Comparison of ENCODE assay signal across 11 cellular contexts in genomic region chr17:784143-784542, GRCh38. TPM values are rescaled to one million over a fixed set of nuclear protein-coding genes. Genes with fewer than 3 reads are reported as not detected.
DNase-seq lines count a peak whose midpoint lies in the region; ATAC-seq, FAIRE-seq and TF ChIP-seq lines count a peak whose summit lies in the region.
"Had no signal": no experiment of that assay in that cellular context is flagged by ENCODE, and none has a peak within 500 bp of the region (broad histone marks: within the 10 kb centered on the region; RNA-seq: fewer than 3 reads in every experiment).

No MANE protein-coding gene starts in this region.

- no TSS peak for BruUV-seq in HepG2 (replicated peaks; lab: Mats Ljungman, UMichigan)

- H3K4me2 ChIP-seq in HepG2 (ENCODE audit: low read depth, low read length), result peak overlapping the region; percentile 83; the same call in 1 of the 2 replicates

- H3K27me3 ChIP-seq in HepG2 (ENCODE audit: control insufficient read depth in 1 of 2, insufficient read depth in 2 of 2, low read length in 2 of 2) (no peaks in the 10 kb centered on the region; a peak in 1 of 5 replicates), right lobe of liver (no peaks in the 10 kb centered on the region)
- H3K27me3 ChIP-seq: ovary had no signal

- H3K9me3 ChIP-seq in HepG2 (ENCODE audit: low read length), result no peaks in the 10 kb centered on the region
- no peaks in the 10 kb centered on the region for H3K9me3 ChIP-seq in right lobe of liver
- H3K9me3 ChIP-seq: ovary had no signal

- no peak for ATAC-seq in HepG2
- ATAC-seq in right lobe of liver, result no peak
- ATAC-seq in WTC11, result no peak
- no peak for ATAC-seq in HG03342 (IDR thresholded peaks at IDR 0.05; ENCODE audit: unreplicated experiment)

- intact Hi-C loops in HepG2 (cut with micrococcal nuclease; ENCODE audit: unreplicated experiment), result loop anchor here (5.0 kb wide), 1 partner anchor 213 kb away; the partner anchor contains the start of gene TIMM22
- intact Hi-C loops in right lobe of liver (cut with DNase I), result no loop called here

- no peaks in the 10 kb centered on the region for H3K9me3 Mint-ChIP-seq in WTC11
- H3K9me3 Mint-ChIP-seq in glutamatergic neuron (ENCODE audit: unreplicated experiment), result peaks cover 18% of the 10 kb centered on the region
- H3K9me3 Mint-ChIP-seq in type B pancreatic cell, result no peaks in the 10 kb centered on the region

- POLR2A ChIA-PET in HepG2 (lab: Yijun Ruan, JAX), result no interaction called here
- POLR2A ChIA-PET in WTC11 (lab: Charles Lee), result no interaction called here

- H3K27ac ChIP-seq in HepG2 (ENCODE audit: extremely low read length, insufficient read depth, low read length), result no peak overlapping the region
- no peak overlapping the region for H3K27ac ChIP-seq in right lobe of liver
- H3K27ac ChIP-seq: ovary, SK-N-MC had no signal

- no peak for FAIRE-seq in HepG2 (lab: Jason Lieb, UNC)

- H3K4me1 ChIP-seq in HepG2 (ENCODE audit: insufficient read depth, low read length) (peaks cover 25% of the 10 kb centered on the region), right lobe of liver (peaks cover 0 to 17% (median 10%) of the 10 kb centered on the region in 4 donors)

- H3K27me3 Mint-ChIP-seq in WTC11 (ENCODE audit: low read depth) (no peaks in the 10 kb centered on the region), glutamatergic neuron (ENCODE audit: unreplicated experiment) (peaks cover 6% of the 10 kb centered on the region), type B pancreatic cell (no peaks in the 10 kb centered on the region)

- no peaks in the 10 kb centered on the region for H4K20me1 ChIP-seq in HepG2 (ENCODE audit: insufficient read depth, low read length)

- H3K9ac ChIP-seq in HepG2 (ENCODE audit: insufficient read depth, low read depth, low read length), result 0 out of 2 replicates have a peak overlapping the region, but pooled peaks have one; percentile 43

- peaks cover 52% of the 10 kb centered on the region for H3K79me2 ChIP-seq in HepG2 (ENCODE audit: insufficient read depth, low read length)

- TF ChIP-seq POLR2A in HepG2 (IDR thresholded peaks at IDR 0.05; ENCODE audit: insufficient read depth in 1 of 2, low read depth in 2 of 2, low read length in 2 of 2) (no peak), right lobe of liver (IDR thresholded peaks at IDR 0.05) (no peak)

- TF ChIP-seq EP300 in HepG2 (IDR thresholded peaks at IDR 0.05; ENCODE audit: low read depth in 2 of 2, low read length in 2 of 2) (no peak), HepG2 (CRISPR knock-in tag; IDR thresholded peaks at IDR 0.05; ENCODE audit: borderline replicate concordance) (no peak)

- peak overlapping the region; percentile 96 for H3K4me3 Mint-ChIP-seq in WTC11
- H3K4me3 Mint-ChIP-seq in glutamatergic neuron (ENCODE audit: unreplicated experiment), result peak overlapping the region; percentile 26
- peak overlapping the region; percentile 98 for H3K4me3 Mint-ChIP-seq in type B pancreatic cell

- in situ Hi-C loops in HepG2 (cut with HindIII; ENCODE audit: extremely low pct_ligation_motif_present, low pct_unique_long_range_greater_than_20kb), result loop anchor here (5.0 kb wide), 1 partner anchor 198 kb away; no protein-coding TSS in a partner anchor

- H3K4me1 Mint-ChIP-seq in WTC11 (peaks cover 18% of the 10 kb centered on the region), glutamatergic neuron (ENCODE audit: low read depth, unreplicated experiment) (peaks cover 6% of the 10 kb centered on the region), type B pancreatic cell (ENCODE audit: unreplicated experiment) (peaks cover 16% of the 10 kb centered on the region)

- WGBS in HepG2 (ENCODE audit: low lambda C conversion rate), result 64% methylated on average over 3 of the region's 3 CpGs
- WGBS in right lobe of liver (ENCODE audit: insufficient coverage, low coverage, low lambda C conversion rate, missing lambda C conversion rate), result 67% methylated on average over 3 of the region's 3 CpGs

- H3K36me3 ChIP-seq in HepG2 (replicated peaks in 1 of 2; ENCODE audit: control insufficient read depth in 1 of 2, insufficient read depth in 2 of 2, low read length in 2 of 2) (peaks cover 9 to 28% of the 10 kb centered on the region in 2 experiments; a peak in 4 of 5 replicates), right lobe of liver (peaks cover 2 to 15% (median 11%) of the 10 kb centered on the region in 4 donors)
- H3K36me3 ChIP-seq: ovary had no signal

- H3K36me3 Mint-ChIP-seq in WTC11 (peaks cover 21% of the 10 kb centered on the region), glutamatergic neuron (ENCODE audit: unreplicated experiment) (peaks cover 4% of the 10 kb centered on the region), type B pancreatic cell (no peaks in the 10 kb centered on the region)

- TF ChIP-seq CTCF in HepG2 (CRISPR knock-in tag; IDR thresholded peaks at IDR 0.05) (no peak), right lobe of liver (IDR thresholded peaks at IDR 0.05) (no peak), WTC11 (IDR thresholded peaks at IDR 0.05) (no peak), glutamatergic neuron (IDR thresholded peaks at IDR 0.05; ENCODE audit: partially characterized antibody, unreplicated experiment) (no peak), type B pancreatic cell (conservative IDR thresholded peaks at IDR 0.05) (no peak)

- CTCF ChIA-PET in HepG2 (lab: Yijun Ruan, JAX; ENCODE audit: low intra/inter-chr PET ratio, low total read pairs), result no interaction called here
- CTCF ChIA-PET in WTC11 (lab: Charles Lee), result interaction anchor here (1.0 kb wide), 1 partner anchor 272 kb away, joined by 3 read pairs; no protein-coding TSS in a partner anchor

- peak overlapping the region in 1 of 3 experiments; percentile 20; a peak in 2 of 6 replicates for H3K4me3 ChIP-seq in HepG2 (replicated peaks in 1 of 3; ENCODE audit: insufficient read depth in 1 of 3, low read depth in 2 of 3, low read length in 3 of 3)
- no peak overlapping the region for H3K4me3 ChIP-seq in right lobe of liver
- H3K4me3 ChIP-seq: ovary had no signal

- no peak overlapping the region for H3K27ac Mint-ChIP-seq in WTC11
- no peak overlapping the region for H3K27ac Mint-ChIP-seq in glutamatergic neuron (ENCODE audit: unreplicated experiment)
- H3K27ac Mint-ChIP-seq in type B pancreatic cell, result peak overlapping the region; percentile 44

- DNase-seq in HepG2 (ENCODE audit: low spot score) (no peak), right lobe of liver (no peak), WTC11 (ENCODE audit: low spot score) (no peak), glutamatergic neuron (no peak), type B pancreatic cell (ENCODE audit: extremely low spot score, unreplicated experiment) (no peak), NCI-H146 (lab: John Stamatoyannopoulos, UW) (no peak), C1 segment of cervical spinal cord (lab: John Stamatoyannopoulos, UW) (no peak)
- DNase-seq: NCI-H524 treated with DMSO at 0.1 percent for 48 hours, ovary had no signal

- TF ChIP-seq RAD21 in HepG2 (CRISPR knock-in tag; IDR thresholded peaks at IDR 0.05), result no peak

- no peak overlapping the region for H2AFZ ChIP-seq in HepG2 (ENCODE audit: low read length)

RNA-seq across cellular contexts. Expression of gene MRM3, which starts 2.0 kb away (rescaled TPM):
- total RNA-seq in HepG2 (2016; rRNA removed; fragmentation: Illumina TruSeq; extraction: Trizol) (25.5 and 30.3 TPM in 2 replicates), right lobe of liver (10 to 100 TPM in 5 of 6 experiments, 1 to 10 TPM in 1; 10.0 to 18.1 (median 13.4) TPM), WTC11 (2021) (23.1 to 25.0 TPM (median 24.3 TPM) in 3 replicates), glutamatergic neuron (ENCODE audit: unreplicated experiment) (11.8 TPM), type B pancreatic cell (ENCODE audit: low replicate concordance) (17.7 and 21.3 TPM in 2 replicates)
- 4.8 and 5.8 TPM in 2 replicates for total RNA-seq in HepG2 (2016; cell fraction: cytosol; rRNA removed; fragmentation: Illumina TruSeq; extraction: Trizol; ENCODE audit: low read depth)
- total RNA-seq in HepG2 (2016; cell fraction: insoluble cytoplasmic fraction; rRNA removed; fragmentation: Illumina TruSeq; extraction: Trizol), result 26.8 and 31.7 TPM in 2 replicates
- 8.4 and 8.7 TPM in 2 replicates for total RNA-seq in HepG2 (2016; cell fraction: membrane; rRNA removed; fragmentation: Illumina TruSeq; extraction: Trizol)
- total RNA-seq in HepG2 (2016; cell fraction: nucleus; rRNA removed; fragmentation: Illumina TruSeq; extraction: Trizol), result 17.8 and 20.7 TPM in 2 replicates
- polyA plus RNA-seq in HepG2 (2011; rRNA removed), result 12.3 and 12.4 TPM in 2 replicates
- polyA plus RNA-seq in HepG2 (2011; cell fraction: cytosol; rRNA removed), result 16.1 and 17.4 TPM in 2 replicates
- polyA plus RNA-seq in HepG2 (2011; cell fraction: nucleus; rRNA removed), result 9.4 and 10.2 TPM in 2 replicates
- 12.8 and 14.9 TPM in 2 replicates for polyA plus RNA-seq in HepG2 (2012)
- 3.0 and 3.1 TPM in 2 replicates for polyA plus RNA-seq in HepG2 (2016; cell fraction: cytosol; fragmentation: Illumina TruSeq; extraction: Trizol; ENCODE audit: low read depth)
- 25.8 and 28.8 TPM in 2 replicates for polyA plus RNA-seq in HepG2 (2016; cell fraction: insoluble cytoplasmic fraction; fragmentation: Illumina TruSeq; extraction: Trizol; ENCODE audit: low read depth)
- polyA plus RNA-seq in HepG2 (2016; cell fraction: membrane; fragmentation: Illumina TruSeq; extraction: Trizol; ENCODE audit: low read depth), result 4.6 and 4.9 TPM in 2 replicates
- 13.4 and 15.4 TPM in 2 replicates for polyA plus RNA-seq in HepG2 (2016; cell fraction: nucleus; fragmentation: Illumina TruSeq; extraction: Trizol; ENCODE audit: insufficient read depth, low read depth)
- polyA minus RNA-seq in HepG2 (2011; rRNA and poly(A)+ RNA removed; ENCODE audit: low replicate concordance), result 12.6 and 16.7 TPM in 2 replicates
- 6.9 and 10.1 TPM in 2 replicates for polyA minus RNA-seq in HepG2 (2011; cell fraction: cytosol; rRNA and poly(A)+ RNA removed)
- 28.8 and 34.7 TPM in 2 replicates for polyA minus RNA-seq in HepG2 (2011; cell fraction: nucleus; rRNA and poly(A)+ RNA removed)

RNA-seq across cellular contexts. Expression of gene GLOD4, which starts 2.1 kb away (rescaled TPM):
- total RNA-seq in HepG2 (2016; rRNA removed; fragmentation: Illumina TruSeq; extraction: Trizol) (87.8 and 112 TPM in 2 replicates), right lobe of liver (10 to 100 TPM; 34.6 to 66.4 (median 39.9) TPM), WTC11 (2021) (69.0 to 73.3 TPM (median 69.1 TPM) in 3 replicates), glutamatergic neuron (ENCODE audit: unreplicated experiment) (80.1 TPM), type B pancreatic cell (ENCODE audit: low replicate concordance) (83.1 and 99.4 TPM in 2 replicates)
- 9.8 and 11.3 TPM in 2 replicates for total RNA-seq in HepG2 (2016; cell fraction: cytosol; rRNA removed; fragmentation: Illumina TruSeq; extraction: Trizol; ENCODE audit: low read depth)
- 79.1 and 124 TPM in 2 replicates for total RNA-seq in HepG2 (2016; cell fraction: insoluble cytoplasmic fraction; rRNA removed; fragmentation: Illumina TruSeq; extraction: Trizol)
- total RNA-seq in HepG2 (2016; cell fraction: membrane; rRNA removed; fragmentation: Illumina TruSeq; extraction: Trizol), result 22.5 and 25.3 TPM in 2 replicates
- total RNA-seq in HepG2 (2016; cell fraction: nucleus; rRNA removed; fragmentation: Illumina TruSeq; extraction: Trizol), result 44.3 and 54.7 TPM in 2 replicates
- polyA plus RNA-seq in HepG2 (2011; rRNA removed), result 42.0 and 53.7 TPM in 2 replicates
- 29.7 and 47.5 TPM in 2 replicates for polyA plus RNA-seq in HepG2 (2011; cell fraction: cytosol; rRNA removed)
- polyA plus RNA-seq in HepG2 (2011; cell fraction: nucleus; rRNA removed), result 30.6 and 44.9 TPM in 2 replicates
- 56.4 and 101 TPM in 2 replicates for polyA plus RNA-seq in HepG2 (2012)
- polyA plus RNA-seq in HepG2 (2016; cell fraction: cytosol; fragmentation: Illumina TruSeq; extraction: Trizol; ENCODE audit: low read depth), result 6.7 and 7.7 TPM in 2 replicates
- polyA plus RNA-seq in HepG2 (2016; cell fraction: insoluble cytoplasmic fraction; fragmentation: Illumina TruSeq; extraction: Trizol; ENCODE audit: low read depth), result 153 and 154 TPM in 2 replicates
- 13.2 and 14.9 TPM in 2 replicates for polyA plus RNA-seq in HepG2 (2016; cell fraction: membrane; fragmentation: Illumina TruSeq; extraction: Trizol; ENCODE audit: low read depth)
- 86.8 and 90.1 TPM in 2 replicates for polyA plus RNA-seq in HepG2 (2016; cell fraction: nucleus; fragmentation: Illumina TruSeq; extraction: Trizol; ENCODE audit: insufficient read depth, low read depth)
- 13.1 and 20.3 TPM in 2 replicates for polyA minus RNA-seq in HepG2 (2011; rRNA and poly(A)+ RNA removed; ENCODE audit: low replicate concordance)
- 14.1 and 21.6 TPM in 2 replicates for polyA minus RNA-seq in HepG2 (2011; cell fraction: cytosol; rRNA and poly(A)+ RNA removed)
- polyA minus RNA-seq in HepG2 (2011; cell fraction: nucleus; rRNA and poly(A)+ RNA removed), result 37.0 and 38.0 TPM in 2 replicates

RNA-seq across cellular contexts. Expression of gene GEMIN4, which starts 32.1 kb away (rescaled TPM):
- 22.7 and 28.2 TPM in 2 replicates for total RNA-seq in HepG2 (2016; rRNA removed; fragmentation: Illumina TruSeq; extraction: Trizol)
- total RNA-seq in HepG2 (2016; cell fraction: cytosol; rRNA removed; fragmentation: Illumina TruSeq; extraction: Trizol; ENCODE audit: low read depth), result 1.6 and 2.8 TPM in 2 replicates
- total RNA-seq in HepG2 (2016; cell fraction: insoluble cytoplasmic fraction; rRNA removed; fragmentation: Illumina TruSeq; extraction: Trizol), result 23.2 and 25.6 TPM in 2 replicates
- total RNA-seq in HepG2 (2016; cell fraction: membrane; rRNA removed; fragmentation: Illumina TruSeq; extraction: Trizol), result 7.3 and 7.8 TPM in 2 replicates
- 14.5 and 15.4 TPM in 2 replicates for total RNA-seq in HepG2 (2016; cell fraction: nucleus; rRNA removed; fragmentation: Illumina TruSeq; extraction: Trizol)
- 10.8 and 13.6 TPM in 2 replicates for polyA plus RNA-seq in HepG2 (2011; rRNA removed)
- polyA plus RNA-seq in HepG2 (2011; cell fraction: cytosol; rRNA removed), result 5.1 and 7.0 TPM in 2 replicates
- polyA plus RNA-seq in HepG2 (2011; cell fraction: nucleus; rRNA removed), result 15.7 and 16.5 TPM in 2 replicates
- polyA plus RNA-seq in HepG2 (2012), result 10.4 and 10.6 TPM in 2 replicates
- 0.83 and 1.1 TPM in 2 replicates for polyA plus RNA-seq in HepG2 (2016; cell fraction: cytosol; fragmentation: Illumina TruSeq; extraction: Trizol; ENCODE audit: low read depth)
- 18.5 and 22.6 TPM in 2 replicates for polyA plus RNA-seq in HepG2 (2016; cell fraction: insoluble cytoplasmic fraction; fragmentation: Illumina TruSeq; extraction: Trizol; ENCODE audit: low read depth)
- 2.1 and 3.2 TPM in 2 replicates for polyA plus RNA-seq in HepG2 (2016; cell fraction: membrane; fragmentation: Illumina TruSeq; extraction: Trizol; ENCODE audit: low read depth)
- polyA plus RNA-seq in HepG2 (2016; cell fraction: nucleus; fragmentation: Illumina TruSeq; extraction: Trizol; ENCODE audit: insufficient read depth, low read depth), result 17.5 and 17.6 TPM in 2 replicates
- polyA minus RNA-seq in HepG2 (2011; rRNA and poly(A)+ RNA removed; ENCODE audit: low replicate concordance), result 30.3 and 134 TPM in 2 replicates
- 6.5 and 6.9 TPM in 2 replicates for polyA minus RNA-seq in HepG2 (2011; cell fraction: cytosol; rRNA and poly(A)+ RNA removed)
- polyA minus RNA-seq in HepG2 (2011; cell fraction: nucleus; rRNA and poly(A)+ RNA removed), result 9.9 and 11.6 TPM in 2 replicates
- 10 to 100 TPM in 1 of 6 experiments, 1 to 10 TPM in 5; 7.1 to 10.1 (median 8.0) TPM for total RNA-seq in right lobe of liver
- total RNA-seq in WTC11 (2021), result 39.9 to 48.4 TPM (median 42.1 TPM) in 3 replicates
- 19.9 TPM for total RNA-seq in glutamatergic neuron (ENCODE audit: unreplicated experiment)
- total RNA-seq in type B pancreatic cell (ENCODE audit: low replicate concordance), result 26.1 and 34.5 TPM in 2 replicates

RNA-seq across cellular contexts. Expression of gene TLCD3A, which starts 51.7 kb away (rescaled TPM):
- total RNA-seq in HepG2 (2016; rRNA removed; fragmentation: Illumina TruSeq; extraction: Trizol) (16.5 and 25.2 TPM in 2 replicates), right lobe of liver (10 to 100 TPM in 1 of 6 experiments, 1 to 10 TPM in 3, under 1 TPM in 2; 0.59 to 11.5 (median 1.6) TPM), WTC11 (2021) (21.6 to 24.9 TPM (median 23.4 TPM) in 3 replicates), glutamatergic neuron (ENCODE audit: unreplicated experiment) (9.4 TPM), type B pancreatic cell (ENCODE audit: low replicate concordance) (15.0 and 19.3 TPM in 2 replicates)
- 11.6 and 12.3 TPM in 2 replicates for total RNA-seq in HepG2 (2016; cell fraction: cytosol; rRNA removed; fragmentation: Illumina TruSeq; extraction: Trizol; ENCODE audit: low read depth)
- total RNA-seq in HepG2 (2016; cell fraction: insoluble cytoplasmic fraction; rRNA removed; fragmentation: Illumina TruSeq; extraction: Trizol), result 16.8 and 25.2 TPM in 2 replicates
- 24.8 and 30.1 TPM in 2 replicates for total RNA-seq in HepG2 (2016; cell fraction: membrane; rRNA removed; fragmentation: Illumina TruSeq; extraction: Trizol)
- total RNA-seq in HepG2 (2016; cell fraction: nucleus; rRNA removed; fragmentation: Illumina TruSeq; extraction: Trizol), result 22.5 and 29.8 TPM in 2 replicates
- 46.6 and 53.8 TPM in 2 replicates for polyA plus RNA-seq in HepG2 (2011; rRNA removed)
- 55.4 and 57.8 TPM in 2 replicates for polyA plus RNA-seq in HepG2 (2011; cell fraction: cytosol; rRNA removed)
- polyA plus RNA-seq in HepG2 (2011; cell fraction: nucleus; rRNA removed), result 29.5 and 29.7 TPM in 2 replicates
- polyA plus RNA-seq in HepG2 (2012), result 28.7 and 29.6 TPM in 2 replicates
- 16.6 and 21.9 TPM in 2 replicates for polyA plus RNA-seq in HepG2 (2016; cell fraction: cytosol; fragmentation: Illumina TruSeq; extraction: Trizol; ENCODE audit: low read depth)
- polyA plus RNA-seq in HepG2 (2016; cell fraction: insoluble cytoplasmic fraction; fragmentation: Illumina TruSeq; extraction: Trizol; ENCODE audit: low read depth), result 21.1 and 27.9 TPM in 2 replicates
- 30.8 and 33.2 TPM in 2 replicates for polyA plus RNA-seq in HepG2 (2016; cell fraction: membrane; fragmentation: Illumina TruSeq; extraction: Trizol; ENCODE audit: low read depth)
- 48.5 and 49.8 TPM in 2 replicates for polyA plus RNA-seq in HepG2 (2016; cell fraction: nucleus; fragmentation: Illumina TruSeq; extraction: Trizol; ENCODE audit: insufficient read depth, low read depth)
- 112 and 176 TPM in 2 replicates for polyA minus RNA-seq in HepG2 (2011; rRNA and poly(A)+ RNA removed; ENCODE audit: low replicate concordance)
- 36.8 and 39.7 TPM in 2 replicates for polyA minus RNA-seq in HepG2 (2011; cell fraction: cytosol; rRNA and poly(A)+ RNA removed)
- polyA minus RNA-seq in HepG2 (2011; cell fraction: nucleus; rRNA and poly(A)+ RNA removed), result 18.0 and 23.5 TPM in 2 replicates

Comparison
In these comparisons a context has a peak if more than half of its experiments do, and no peak if none do; other contexts are left out.
1. H3K4me3 Mint-ChIP-seq: peak in every context shown above with its lines; median percentile 98 in type B pancreatic cell; 96 in WTC11; 26 in glutamatergic neuron.